Comparison of ENCODE assay signal across 9 cellular contexts in the genomic region with DNA sequence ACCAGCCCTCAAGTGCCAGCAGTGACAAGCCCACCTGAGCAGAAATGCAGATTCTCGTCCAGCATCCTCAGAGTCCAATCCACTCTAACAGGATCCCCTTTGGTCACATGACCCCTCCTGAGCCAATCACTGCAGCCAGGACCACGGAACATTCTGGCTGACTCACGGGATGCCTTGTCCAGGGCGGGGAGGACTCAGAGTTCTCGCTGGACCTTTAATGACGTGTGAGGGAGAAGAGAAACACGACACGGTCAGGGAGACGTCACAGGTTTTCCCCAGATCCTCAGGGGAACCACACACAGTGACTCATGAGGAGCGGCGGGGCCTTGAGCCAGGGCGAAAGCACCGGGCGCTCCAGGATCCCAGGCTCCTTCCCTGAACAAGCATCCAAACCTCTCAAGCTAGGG.
DNase-seq lines count a peak whose midpoint lies in the region; ATAC-seq and TF ChIP-seq lines count a peak whose summit lies in the region.
"Had no signal": no experiment of that assay in that cellular context is flagged by ENCODE, and none has a peak within 500 bp of the region (broad histone marks: within the 10 kb centered on the region; RNA-seq: fewer than 3 reads in every experiment).

No MANE protein-coding gene starts in this region.

- no peaks in the 10 kb centered on the region for H4K20me1 ChIP-seq in OCI-LY3 (ENCODE audit: insufficient read depth, low read length)

- peak overlapping the region; percentile 63 for H3K4me2 ChIP-seq in OCI-LY3 (ENCODE audit: low read length)

- DNase-seq in Calu3 (peak; percentile 84), fibroblast of pulmonary artery (ENCODE audit: low read depth) (peak; percentile 88), posterior vena cava (ENCODE audit: low spot score) (peak; percentile 87), left lobe of liver (ENCODE audit: low spot score) (no peak), NK-92 (lab: John Stamatoyannopoulos, UW; ENCODE audit: unreplicated experiment) (no peak), DMS114 treated with DMSO at 0.1 percent for 48 hours (lab: John Stamatoyannopoulos, UW; ENCODE audit: unreplicated experiment) (no peak)
- DNase-seq in activated CD4-positive, CD25-positive, alpha-beta regulatory T cell treated with anti-CD3 and anti-CD28 coated beads, Interleukin-2, amount 50 U/mL, for 72 hours = no peak
- DNase-seq: activated T-cell treated with anti-CD3 and anti-CD28 coated beads, Interleukin-2, amount 50 U/mL, for 72 hours had no signal

- no peak overlapping the region for H3K27ac ChIP-seq in OCI-LY3 (ENCODE audit: low read length)

- BruUV-seq in Calu3 (replicated peaks; lab: Mats Ljungman, UMichigan) = no TSS peak

- H3K36me3 Mint-ChIP-seq in Calu3 (ENCODE audit: insufficient read depth, unreplicated experiment) = peaks cover 13% of the 10 kb centered on the region

- ATAC-seq in left lobe of liver = no peak
- ATAC-seq: activated T-cell treated with anti-CD3 and anti-CD28 coated beads, Interleukin-2, amount 50 U/mL, for 72 hours had no signal

- intact Hi-C loops in Calu3 (cut with micrococcal nuclease; ENCODE audit: unreplicated experiment) = loop anchor here (10.0 kb wide), 1 partner anchor 153 kb away; a partner anchor contains a TSS
- intact Hi-C loops in posterior vena cava (cut with DNase I) = no loop called here

- no peak for TF ChIP-seq CTCF in Calu3 (IDR thresholded peaks at IDR 0.05; ENCODE audit: unreplicated experiment)
- no peak for TF ChIP-seq CTCF in OCI-LY3 (IDR thresholded peaks at IDR 0.05; ENCODE audit: low read depth, low read length)
- TF ChIP-seq CTCF in fibroblast of pulmonary artery (IDR thresholded peaks at IDR 0.05; ENCODE audit: low read length, missing control alignments) = no peak

- no peaks in the 10 kb centered on the region for H3K79me2 ChIP-seq in OCI-LY3 (ENCODE audit: low read length)

- peaks cover 21% of the 10 kb centered on the region for H3K4me1 Mint-ChIP-seq in Calu3 (ENCODE audit: low read depth, unreplicated experiment)

- no peaks in the 10 kb centered on the region for H3K9me3 Mint-ChIP-seq in Calu3 (ENCODE audit: low read depth, unreplicated experiment)
- H3K9me3 Mint-ChIP-seq: activated T-cell treated with anti-CD3 and anti-CD28 coated beads, Interleukin-2, amount 50 U/mL, for 72 hours had no signal

- H3K27me3 ChIP-seq in OCI-LY3 (ENCODE audit: low read depth, low read length) = 0 out of 2 replicates have a peak, but pooled peaks cover 3% of the 10 kb centered on the region

- H3K9me3 ChIP-seq in OCI-LY3 (ENCODE audit: insufficient read depth, low read length) = no peaks in the 10 kb centered on the region

- H3K9ac ChIP-seq in OCI-LY3 (ENCODE audit: low read length) = no peak overlapping the region

- peak overlapping the region; percentile 93 for H3K27ac Mint-ChIP-seq in Calu3 (ENCODE audit: unreplicated experiment)
- H3K27ac Mint-ChIP-seq: activated T-cell treated with anti-CD3 and anti-CD28 coated beads, Interleukin-2, amount 50 U/mL, for 72 hours had no signal

- H2AFZ ChIP-seq in OCI-LY3 (ENCODE audit: low read depth, low read length) = peak overlapping the region; percentile 29; the same call in 1 of the 2 replicates

- H3K27me3 Mint-ChIP-seq in Calu3 (ENCODE audit: unreplicated experiment) = no peaks in the 10 kb centered on the region

- H3K36me3 ChIP-seq in OCI-LY3 (replicated peaks; ENCODE audit: low read depth, low read length) = no peaks in the 10 kb centered on the region

- CTCF ChIA-PET in Calu3 (lab: Charles Lee) = no interaction called here

- peaks cover 10% of the 10 kb centered on the region for H3K4me1 ChIP-seq in OCI-LY3 (ENCODE audit: low read length)

- H3K4me3 ChIP-seq in OCI-LY3 (ENCODE audit: low read length) (peak overlapping the region; percentile 55), fibroblast of pulmonary artery (replicated peaks; ENCODE audit: low read depth, low read length) (no peak overlapping the region)

- H3K4me3 Mint-ChIP-seq in Calu3 (ENCODE audit: low read depth, unreplicated experiment) = peak overlapping the region; percentile 57
- H3K4me3 Mint-ChIP-seq: activated T-cell treated with anti-CD3 and anti-CD28 coated beads, Interleukin-2, amount 50 U/mL, for 72 hours had no signal

Comparison
In these comparisons a context has a peak if more than half of its experiments do, and no peak if none do; other contexts are left out.
1. DNase-seq: peak in Calu3 (single experiment), fibroblast of pulmonary artery (single experiment) and posterior vena cava (single experiment); none in left lobe of liver (single experiment), activated CD4-positive, CD25-positive, alpha-beta regulatory T cell treated with anti-CD3 and anti-CD28 coated beads, Interleukin-2, amount 50 U/mL, for 72 hours (single experiment), NK-92 (single experiment) and DMS114 treated with DMSO at 0.1 percent for 48 hours (single experiment).